Comparison of ENCODE assay signal across 26 cellular contexts in genomic region chr11:116709970-116710369, GRCh38.
DNase-seq lines count a peak whose midpoint lies in the region; ATAC-seq and TF ChIP-seq lines count a peak whose summit lies in the region.
"Had no signal": no experiment of that assay in that cellular context is flagged by ENCODE, and none has a peak within 500 bp of the region (broad histone marks: within the 10 kb centered on the region; RNA-seq: fewer than 3 reads in every experiment).

No MANE protein-coding gene starts in this region.

- no peaks in the 10 kb centered on the region for H3K27me3 ChIP-seq in endodermal cell (ENCODE audit: control insufficient read depth, insufficient read depth, low read length, poor library complexity, severe bottlenecking)
- no peaks in the 10 kb centered on the region for H3K27me3 ChIP-seq in neural progenitor cell
- peaks cover 16% of the 10 kb centered on the region for H3K27me3 ChIP-seq in CD4-positive, alpha-beta T cell (ENCODE audit: control insufficient read depth, insufficient read depth, low read length)
- H3K27me3 ChIP-seq: BE2C, MG63 had no signal

- CTCF ChIA-PET in CD4-positive, alpha-beta T cell (lab: Charles Lee), result no interaction called here

- intact Hi-C loops in Right ventricle myocardium superior (cut with DNase I) (no loop called here), cardiac septum (cut with DNase I) (no loop called here)
- intact Hi-C loops in CD4-positive, alpha-beta T cell (cut with DNase I, micrococcal nuclease), result no loop called here

- H3K4me2 ChIP-seq in neural progenitor cell, result peak overlapping the region; percentile 27

- H3K27ac ChIP-seq in endodermal cell (ENCODE audit: low read depth, low read length) (no peak overlapping the region), neural progenitor cell (no peak overlapping the region)
- H3K27ac ChIP-seq in CD4-positive, alpha-beta T cell (ENCODE audit: low read depth, low read length), result no peak overlapping the region
- H3K27ac ChIP-seq: 22Rv1 had no signal

- H3K4me3 ChIP-seq in endodermal cell (ENCODE audit: low read length) (no peak overlapping the region), neural progenitor cell (no peak overlapping the region)
- H3K4me3 ChIP-seq: HAP-1, MG63 had no signal

- H3K9ac ChIP-seq in endodermal cell (ENCODE audit: extremely low read depth, low read length, poor library complexity, severe bottlenecking) (no peak overlapping the region), neural progenitor cell (no peak overlapping the region)

- H3K27me3 Mint-ChIP-seq in endodermal cell (ENCODE audit: insufficient read depth) (peaks cover 28% of the 10 kb centered on the region), neural progenitor cell (ENCODE audit: insufficient read depth, low read depth) (peaks cover 10% of the 10 kb centered on the region)
- peaks cover 42% of the 10 kb centered on the region for H3K27me3 Mint-ChIP-seq in CD4-positive, alpha-beta T cell

- no peaks in the 10 kb centered on the region for H4K20me1 ChIP-seq in neural progenitor cell (ENCODE audit: low read depth)

- H2AFZ ChIP-seq in neural progenitor cell (replicated peaks), result peak overlapping the region; percentile 50

- H3K36me3 Mint-ChIP-seq in endodermal cell (ENCODE audit: low read depth), result no peaks in the 10 kb centered on the region
- H3K36me3 Mint-ChIP-seq in neural progenitor cell, result no peaks in the 10 kb centered on the region
- H3K36me3 Mint-ChIP-seq in CD4-positive, alpha-beta T cell (ENCODE audit: low read depth), result no peaks in the 10 kb centered on the region
- H3K36me3 Mint-ChIP-seq: CD14-positive monocyte had no signal

- TF ChIP-seq CTCF in endodermal cell (conservative IDR thresholded peaks at IDR 0.05) (no peak), neural progenitor cell (IDR thresholded peaks at IDR 0.05) (no peak)
- no peak for TF ChIP-seq CTCF in CD4-positive, alpha-beta T cell (IDR thresholded peaks at IDR 0.05)

- H3K4me1 Mint-ChIP-seq in endodermal cell (peaks cover 12% of the 10 kb centered on the region), neural progenitor cell (peaks cover 15% of the 10 kb centered on the region)
- H3K4me1 Mint-ChIP-seq in CD4-positive, alpha-beta T cell (ENCODE audit: low read depth), result no peaks in the 10 kb centered on the region
- H3K4me1 Mint-ChIP-seq: CD14-positive monocyte had no signal

- H3K9me3 Mint-ChIP-seq in endodermal cell (no peaks in the 10 kb centered on the region), neural progenitor cell (no peaks in the 10 kb centered on the region)
- H3K9me3 Mint-ChIP-seq in CD4-positive, alpha-beta T cell, result no peaks in the 10 kb centered on the region
- H3K9me3 Mint-ChIP-seq: HFFc6 had no signal

- H3K4me1 ChIP-seq in endodermal cell (ENCODE audit: control insufficient read depth, insufficient read depth, low read length), result no peaks in the 10 kb centered on the region
- peaks cover 15% of the 10 kb centered on the region for H3K4me1 ChIP-seq in neural progenitor cell
- H3K4me1 ChIP-seq: BE2C, HAP-1 had no signal

- POLR2A ChIA-PET in CD4-positive, alpha-beta T cell (lab: Charles Lee), result no interaction called here

- DNase-seq in Right ventricle myocardium superior (peak; percentile 4), cardiac septum (ENCODE audit: low spot score) (no peak), endodermal cell (peak; percentile 72), neural progenitor cell (ENCODE audit: low spot score) (no peak), mucosa of gallbladder (ENCODE audit: low spot score) (no peak)
- DNase-seq in CD4-positive, alpha-beta T cell, result no peak
- DNase-seq in activated CD4-positive, alpha-beta T cell treated with anti-CD3 and anti-CD28 coated beads, Interleukin-2, amount 50 U/mL, for 1 hour, result no peak
- DNase-seq: ACHN, BE2C, Calu3, DMS79 treated with DMSO at 0.1 percent for 48 hours, GF-D8, HFFc6, IMR-90, KG1, MG63, NCI-H1105 treated with DMSO at 0.1 percent for 48 hours, NCI-H146, NCI-H1930, NCI-H2107, NCI-H446, NCI-H524 treated with DMSO at 0.1 percent for 48 hours, NCI-H774 had no signal

- no peaks in the 10 kb centered on the region for H3K79me2 ChIP-seq in neural progenitor cell (ENCODE audit: low read depth)

- ATAC-seq in Right ventricle myocardium superior (ENCODE audit: poor library complexity), result no peak
- no peak for ATAC-seq in CD4-positive, alpha-beta T cell (ENCODE audit: poor library complexity)

- peaks cover 8% of the 10 kb centered on the region for H3F3A ChIP-seq in neural progenitor cell (ENCODE audit: low read depth)

- WGBS in endodermal cell (ENCODE audit: insufficient coverage in 1 of 2, insufficient read length in 1 of 2), 2 experiments, result 55 to 58% methylated on average over 12 of the region's 12 CpGs

- H3K27ac Mint-ChIP-seq in endodermal cell (no peak overlapping the region), neural progenitor cell (peak overlapping the region; percentile 62)
- no peak overlapping the region for H3K27ac Mint-ChIP-seq in CD4-positive, alpha-beta T cell
- H3K27ac Mint-ChIP-seq: CD14-positive monocyte, HFFc6 had no signal

- no peaks in the 10 kb centered on the region for H3K36me3 ChIP-seq in endodermal cell (ENCODE audit: control insufficient read depth, insufficient read depth, low read length)
- no peaks in the 10 kb centered on the region for H3K36me3 ChIP-seq in neural progenitor cell
- H3K36me3 ChIP-seq: BE2C, HAP-1, MG63 had no signal

- H3K9me3 ChIP-seq in endodermal cell (ENCODE audit: control insufficient read depth, low read length) (no peaks in the 10 kb centered on the region), neural progenitor cell (ENCODE audit: low read depth) (no peaks in the 10 kb centered on the region)
- no peaks in the 10 kb centered on the region for H3K9me3 ChIP-seq in CD4-positive, alpha-beta T cell (ENCODE audit: control insufficient read depth, low read length)
- H3K9me3 ChIP-seq: BE2C, HAP-1, MG63 had no signal

- H3K4me3 Mint-ChIP-seq in endodermal cell (no peak overlapping the region), neural progenitor cell (no peak overlapping the region)
- H3K4me3 Mint-ChIP-seq in CD4-positive, alpha-beta T cell, result no peak overlapping the region
- H3K4me3 Mint-ChIP-seq: CD14-positive monocyte, HFFc6 had no signal

Comparison
In these comparisons a context has a peak if more than half of its experiments do, and no peak if none do; other contexts are left out.
1. DNase-seq: peak in Right ventricle myocardium superior (single experiment) and endodermal cell (single experiment); none in cardiac septum (single experiment), neural progenitor cell (single experiment), mucosa of gallbladder (single experiment), CD4-positive, alpha-beta T cell (0 of 10) and activated CD4-positive, alpha-beta T cell treated with anti-CD3 and anti-CD28 coated beads, Interleukin-2, amount 50 U/mL, for 1 hour (single experiment).